Comparison of ENCODE assay signal across 22 cellular contexts in the genomic region with DNA sequence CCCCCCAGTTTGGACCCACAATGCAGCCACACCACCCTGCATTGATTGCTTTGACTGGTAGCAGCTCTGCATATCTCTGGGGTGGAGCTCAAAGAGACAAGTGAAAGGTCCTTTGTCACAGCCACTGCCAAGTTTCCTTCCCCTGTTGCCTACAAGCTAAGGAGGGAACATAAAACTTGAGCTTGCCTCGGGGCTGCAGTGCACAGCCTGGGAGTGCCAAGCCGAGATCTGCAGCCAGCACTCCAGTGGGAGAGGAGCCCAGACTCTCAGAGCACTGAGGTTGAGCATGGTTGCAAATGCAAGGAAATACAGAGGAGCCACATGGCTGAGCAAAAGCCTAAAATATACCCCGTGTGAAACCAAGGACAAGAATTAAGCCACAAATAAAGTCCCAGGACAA.
"Had no signal": no experiment of that assay in that cellular context is flagged by ENCODE, and none has a peak within 500 bp of the region (broad histone marks: within the 10 kb centered on the region; RNA-seq: fewer than 3 reads in every experiment).

No MANE protein-coding gene starts in this region.

- H3K27ac Mint-ChIP-seq: activated naive CD4-positive, alpha-beta T cell treated with anti-CD3 and anti-CD28 coated beads for 36 hours; activated naive CD8-positive, alpha-beta T cell treated with anti-CD3 and anti-CD28 coated beads for 36 hours; activated T-helper 1 cell treated with anti-CD3 and anti-CD28 coated beads, Interleukin-12 subunit alpha, Interleukin-12 subunit beta, Interleukin-2, Interleukin-4 antibody, amounts not matched to agents 30 ng/mL and 10 ng/mL and 1 ng/mL, durations not matched to agents 14 hours and 24 hours and 36 hours; dendritic cell treated with granulocyte-macrophage colony-stimulating factor and Interleukin-4, amounts not matched to agents 40 ng/mL and 50 ng/mL, for 4 days; mesothelial cell of epicardium; naive B cell; nephron progenitor cell; T-cell had no signal

- H3K27me3 ChIP-seq: brain microvascular endothelial cell, esophagus muscularis mucosa, pancreas, right atrium auricular region, tibial nerve had no signal

- DNase-seq: activated CD4-positive, alpha-beta T cell treated with anti-CD3 and anti-CD28 coated beads for 48 hours; activated CD4-positive, alpha-beta T cell treated with anti-CD3 and anti-CD28 coated beads, Interleukin-2, amount 50 U/mL, for 48 hours; activated CD8-positive, alpha-beta memory T cell treated with anti-CD3 and anti-CD28 coated beads, Interleukin-2, amount 50 U/mL, for 4 hours; activated naive CD4-positive, alpha-beta T cell treated with anti-CD3 and anti-CD28 coated beads for 36 hours; activated naive CD8-positive, alpha-beta T cell treated with anti-CD3 and anti-CD28 coated beads for 36 hours; activated T-cell treated with anti-CD3 and anti-CD28 coated beads, Interleukin-2, amount 50 U/mL, for 1 hour; brain microvascular endothelial cell; effector CD4-positive, alpha-beta T cell; left ventricle myocardium superior; mammary epithelial cell; naive B cell; stimulated activated CD4-positive, alpha-beta T cell treated with anti-CD3 and anti-CD28 coated beads, Interleukin-2, amount 100 ng/mL, for 48 hours; stimulated activated naive CD4-positive, alpha-beta T cell treated with Interleukin-2 at 50 U/mL for 16 hours; T-cell had no signal

- H3K27ac ChIP-seq: brain microvascular endothelial cell, esophagus muscularis mucosa, pancreas, right atrium auricular region, tibial nerve had no signal

- H3K9me3 Mint-ChIP-seq: activated T-helper 1 cell treated with anti-CD3 and anti-CD28 coated beads, Interleukin-12 subunit alpha, Interleukin-12 subunit beta, Interleukin-2, Interleukin-4 antibody, amounts not matched to agents 30 ng/mL and 10 ng/mL and 1 ng/mL, durations not matched to agents 14 hours and 24 hours and 36 hours; dendritic cell treated with granulocyte-macrophage colony-stimulating factor and Interleukin-4, amounts not matched to agents 40 ng/mL and 50 ng/mL, for 4 days had no signal

- H3K27me3 Mint-ChIP-seq: activated naive CD8-positive, alpha-beta T cell treated with anti-CD3 and anti-CD28 coated beads for 36 hours; dendritic cell treated with granulocyte-macrophage colony-stimulating factor and Interleukin-4, amounts not matched to agents 40 ng/mL and 50 ng/mL, for 4 days; naive B cell; T-cell had no signal

- H3K36me3 Mint-ChIP-seq: activated naive CD8-positive, alpha-beta T cell treated with anti-CD3 and anti-CD28 coated beads for 36 hours; mesothelial cell of epicardium; naive B cell; T-cell had no signal

- H3K4me3 ChIP-seq: esophagus muscularis mucosa, pancreas, right atrium auricular region, tibial nerve had no signal

- H3K9me3 ChIP-seq: pancreas, right atrium auricular region had no signal

- H3K36me3 ChIP-seq: brain microvascular endothelial cell, esophagus muscularis mucosa, pancreas, right atrium auricular region, tibial nerve had no signal

- H3K4me3 Mint-ChIP-seq: activated naive CD4-positive, alpha-beta T cell treated with anti-CD3 and anti-CD28 coated beads for 36 hours; activated naive CD8-positive, alpha-beta T cell treated with anti-CD3 and anti-CD28 coated beads for 36 hours; activated T-helper 1 cell treated with anti-CD3 and anti-CD28 coated beads, Interleukin-12 subunit alpha, Interleukin-12 subunit beta, Interleukin-2, Interleukin-4 antibody, amounts not matched to agents 30 ng/mL and 10 ng/mL and 1 ng/mL, durations not matched to agents 14 hours and 24 hours and 36 hours; dendritic cell treated with granulocyte-macrophage colony-stimulating factor and Interleukin-4, amounts not matched to agents 40 ng/mL and 50 ng/mL, for 4 days; mesothelial cell of epicardium; naive B cell; nephron progenitor cell; T-cell had no signal

- ATAC-seq: left ventricle myocardium superior, pancreas, T-cell had no signal

- H3K4me1 Mint-ChIP-seq: activated naive CD8-positive, alpha-beta T cell treated with anti-CD3 and anti-CD28 coated beads for 36 hours; mesothelial cell of epicardium; naive B cell; nephron progenitor cell; T-cell had no signal

- H3K4me1 ChIP-seq: esophagus muscularis mucosa, pancreas, right atrium auricular region, tibial nerve had no signal
